ENCODE assay signal across 8 cellular contexts in genomic region chr1:234960722-234961467, GRCh38.
DNase-seq lines count a peak whose midpoint lies in the region; ATAC-seq, FAIRE-seq and TF ChIP-seq lines count a peak whose summit lies in the region.

No MANE protein-coding gene starts in this region.

- TF ChIP-seq EP300 in A549 (IDR thresholded peaks at IDR 0.05): peak; percentile 82 to 85; a peak in 3 of 5 replicates

- H4K8ac ChIP-seq in IMR-90 (ENCODE audit: low read depth in 2 of 2, low read length in 2 of 2): peak overlapping the region; percentile 5 to 39

- peak; percentile 35 to 52; a peak in 4 of 5 replicates for TF ChIP-seq RAD21 in A549 (conservative IDR thresholded peaks at IDR 0.05 in 1 of 2, IDR thresholded peaks at IDR 0.05 in 1 of 2)
- TF ChIP-seq RAD21 in IMR-90 (IDR thresholded peaks at IDR 0.05; ENCODE audit: low read length): no peak

- dilution Hi-C loops in IMR-90 (cut with HindIII; ENCODE audit: low sequenced_read_pairs, unreplicated experiment): no loop called here

- peak overlapping the region; percentile 81 for H3K4ac ChIP-seq in IMR-90 (ENCODE audit: low read depth, low read length)

- H3K4me2 ChIP-seq in A549 (peak overlapping the region; percentile 70), IMR-90 (ENCODE audit: low read depth, low read length) (peak overlapping the region; percentile 12), astrocyte (ENCODE audit: low read length) (peak overlapping the region; percentile 77)

- peak overlapping the region; percentile 93 for H2BK5ac ChIP-seq in IMR-90 (ENCODE audit: low read depth, low read length, poor library complexity, severe bottlenecking)

- no peaks in the 10 kb centered on the region for H3K27me3 ChIP-seq in IMR-90 (ENCODE audit: control insufficient read depth, insufficient read depth, low read length)
- no peaks in the 10 kb centered on the region for H3K27me3 ChIP-seq in astrocyte (ENCODE audit: insufficient read depth, low read length)
- no peaks in the 10 kb centered on the region for H3K27me3 ChIP-seq in effector memory CD4-positive, alpha-beta T cell (replicated peaks; ENCODE audit: control insufficient read depth, insufficient read depth, low read length, poor library complexity, severe bottlenecking)

- H3K27ac Mint-ChIP-seq in astrocyte (ENCODE audit: unreplicated experiment): no peak overlapping the region

- H3K9me1 ChIP-seq in IMR-90 (ENCODE audit: insufficient read depth, low read length): peaks cover 27% of the 10 kb centered on the region

- peak overlapping the region; percentile 50 for H4K91ac ChIP-seq in IMR-90 (ENCODE audit: insufficient read depth, low read depth, low read length)

- peak overlapping the region; percentile 98 for H2AK5ac ChIP-seq in IMR-90 (ENCODE audit: low read depth, low read length)

- CTCF ChIA-PET in A549 (lab: Yijun Ruan, JAX) (interaction anchor here (1.4 to 1.7 kb wide), 2 partner anchors 13 to 123 kb away, joined by 5 to 6 read pairs; no protein-coding TSS in a partner anchor), IMR-90 (lab: Yijun Ruan, JAX) (interaction anchor here (0.6 kb wide), 1 partner anchor 447 kb away, joined by 4 read pairs; no protein-coding TSS in a partner anchor)

- peak overlapping the region; percentile 47; the same call in 1 of the 2 replicates for H3K9ac ChIP-seq in IMR-90 (ENCODE audit: low read depth, low read length)
- peak overlapping the region; percentile 74 for H3K9ac ChIP-seq in astrocyte (ENCODE audit: low read length)

- POLR2A ChIA-PET in A549 (lab: Yijun Ruan, JAX) (interaction anchor here (0.5 to 4.6 kb wide), 4 partner anchors 35 to 349 kb away, joined by 3 to 66 read pairs (median 4); partner anchors contain the start of gene IRF2BP2), IMR-90 (lab: Charles Lee; ENCODE audit: unreplicated experiment) (no interaction called here)

- peak overlapping the region; percentile 77 for H3K14ac ChIP-seq in IMR-90 (replicated peaks; ENCODE audit: low read depth, low read length)

- 3% methylated on average over 12 of the region's 17 CpGs for WGBS in A549 (ENCODE audit: missing lambda C conversion rate)
- WGBS in IMR-90 (ENCODE audit: extremely low coverage in 2 of 2, insufficient read length in 1 of 2), 2 experiments: 86% methylated on average over 4 of the region's 17 CpGs; no CpG with 5 or more reads in 1 of the 2 experiments

- H3K56ac ChIP-seq in IMR-90 (ENCODE audit: extremely low read depth, insufficient read depth, low read length): peak overlapping the region; percentile 35; the same call in 1 of the 2 replicates

- peak overlapping the region; percentile 69 for H2BK20ac ChIP-seq in IMR-90 (ENCODE audit: low read depth, low read length)

- intact Hi-C loops in IMR-90 (cut with micrococcal nuclease): no loop called here
- intact Hi-C loops in mucosa of descending colon (cut with DNase I, micrococcal nuclease): loop anchor here in 1 of 2 donors (5.0 to 10.0 kb wide), 4 partner anchors 121 to 349 kb away; partner anchors contain the start of gene IRF2BP2

- H3K36me3 Mint-ChIP-seq in astrocyte (ENCODE audit: low read depth, unreplicated experiment): no peaks in the 10 kb centered on the region

- peak overlapping the region; percentile 69 for H4K5ac ChIP-seq in IMR-90 (ENCODE audit: low read depth, low read length)

- H3K9me3 ChIP-seq in A549 (no peaks in the 10 kb centered on the region), IMR-90 (ENCODE audit: control insufficient read depth, insufficient read depth, low read length) (no peaks in the 10 kb centered on the region), astrocyte (ENCODE audit: insufficient read depth, low read depth, low read length) (no peaks in the 10 kb centered on the region), mucosa of descending colon (no peaks in the 10 kb centered on the region)
- no peaks in the 10 kb centered on the region for H3K9me3 ChIP-seq in effector memory CD4-positive, alpha-beta T cell (ENCODE audit: control insufficient read depth, low read length)

- H3K9me3 Mint-ChIP-seq in astrocyte (ENCODE audit: unreplicated experiment): no peaks in the 10 kb centered on the region

- no peak overlapping the region; the same call in 2 of the 3 replicates for H3K4me3 ChIP-seq in A549
- H3K4me3 ChIP-seq in IMR-90 (ENCODE audit: insufficient read depth, low read depth, low read length): no peak overlapping the region
- no peak overlapping the region for H3K4me3 ChIP-seq in astrocyte (ENCODE audit: insufficient read depth, low read depth, low read length)
- no peak overlapping the region for H3K4me3 ChIP-seq in mucosa of descending colon
- H3K4me3 ChIP-seq in effector memory CD4-positive, alpha-beta T cell (ENCODE audit: insufficient read depth, low read depth, low read length, poor library complexity, severe bottlenecking): no peak overlapping the region

- H3K79me2 ChIP-seq in astrocyte (ENCODE audit: insufficient read depth, low read length): no peaks in the 10 kb centered on the region

- peak overlapping the region; percentile 81 for H2AFZ ChIP-seq in IMR-90 (replicated peaks; ENCODE audit: low read length, poor library complexity)
- H2AFZ ChIP-seq in astrocyte (ENCODE audit: low read depth, low read length): no peak overlapping the region

- no peak for FAIRE-seq in A549 (lab: Jason Lieb, UNC)
- FAIRE-seq in astrocyte (lab: Jason Lieb, UNC): no peak

- H3K27ac ChIP-seq in A549 (peak overlapping the region; percentile 93 to 96), IMR-90 (ENCODE audit: insufficient read depth, low read length) (peak overlapping the region; percentile 94), astrocyte (ENCODE audit: low read depth, low read length) (peak overlapping the region; percentile 88)
- H3K27ac ChIP-seq in effector memory CD4-positive, alpha-beta T cell (ENCODE audit: insufficient read depth, low read length, poor library complexity, severe bottlenecking): no peak overlapping the region

- H4K20me1 ChIP-seq in IMR-90 (ENCODE audit: insufficient read depth, low read length) (peaks cover 4% of the 10 kb centered on the region; the same call in 1 of the 2 replicates), astrocyte (ENCODE audit: insufficient read depth, low read length) (no peaks in the 10 kb centered on the region)

- H3K27me3 Mint-ChIP-seq in astrocyte (ENCODE audit: low read depth, unreplicated experiment): no peaks in the 10 kb centered on the region

- H3K23ac ChIP-seq in IMR-90 (ENCODE audit: low read depth, low read length): peak overlapping the region; percentile 30

- peaks cover 75% of the 10 kb centered on the region for H3K4me1 Mint-ChIP-seq in astrocyte (ENCODE audit: low read depth, unreplicated experiment)

- peak overlapping the region; percentile 57 for H2AK9ac ChIP-seq in IMR-90 (replicated peaks; ENCODE audit: low read depth, low read length, poor library complexity)

- H3K4me1 ChIP-seq in A549: peaks cover 97% of the 10 kb centered on the region
- H3K4me1 ChIP-seq in IMR-90 (ENCODE audit: control insufficient read depth, insufficient read depth, low read length): peaks cover 32% of the 10 kb centered on the region
- peaks cover 64% of the 10 kb centered on the region for H3K4me1 ChIP-seq in astrocyte (ENCODE audit: insufficient read depth, low read length)
- peaks cover 92% of the 10 kb centered on the region for H3K4me1 ChIP-seq in mucosa of descending colon (ENCODE audit: low read depth)
- H3K4me1 ChIP-seq in effector memory CD4-positive, alpha-beta T cell (ENCODE audit: control insufficient read depth, insufficient read depth, low read length, poor library complexity, severe bottlenecking): peaks cover 57% of the 10 kb centered on the region

- no peak for TF ChIP-seq CTCF in A549 (IDR thresholded peaks at IDR 0.05)
- TF ChIP-seq CTCF in IMR-90 (conservative IDR thresholded peaks at IDR 0.05; ENCODE audit: low read depth, low read length): no peak
- no peak for TF ChIP-seq CTCF in astrocyte (IDR thresholded peaks at IDR 0.05; ENCODE audit: insufficient read depth, low read depth, low read length)
- TF ChIP-seq CTCF in mucosa of descending colon (IDR thresholded peaks at IDR 0.05): no peak

- peak; percentile 16 to 66; a peak in 3 of 6 replicates for ATAC-seq in A549
- ATAC-seq in IMR-90 (ENCODE audit: low read depth): no peak
- ATAC-seq in mucosa of descending colon: peak; percentile 58
- ATAC-seq in HG03354 (IDR thresholded peaks at IDR 0.05; ENCODE audit: poor library complexity, severe bottlenecking, unreplicated experiment): no peak
- ATAC-seq in GM21515 (IDR thresholded peaks at IDR 0.05; ENCODE audit: unreplicated experiment): no peak

- H3K4me3 Mint-ChIP-seq in astrocyte (ENCODE audit: unreplicated experiment): no peak overlapping the region

- H3K18ac ChIP-seq in IMR-90 (ENCODE audit: low read depth, low read length): peak overlapping the region; percentile 93

- no peak for TF ChIP-seq POLR2A in A549 (IDR thresholded peaks at IDR 0.05; ENCODE audit: low read length)
- no peak for TF ChIP-seq POLR2A in IMR-90 (IDR thresholded peaks at IDR 0.05; ENCODE audit: low read depth, low read length)

- DNase-seq in A549 (ENCODE audit: low read depth in 1 of 2, low spot score in 1 of 2): peak; percentile 69 to 97
- peak; percentile 67 for DNase-seq in IMR-90
- peak; percentile 49 for DNase-seq in astrocyte (ENCODE audit: low read depth)
- DNase-seq in mucosa of descending colon: peak; percentile 81 to 85 (median 82)
- DNase-seq in AG08395 (ENCODE audit: low spot score): no peak
- no peak for DNase-seq in effector memory CD4-positive, alpha-beta T cell

- H3K36me3 ChIP-seq in IMR-90 (ENCODE audit: control insufficient read depth, insufficient read depth, low read length) (no peaks in the 10 kb centered on the region), astrocyte (ENCODE audit: insufficient read depth, low read length) (no peaks in the 10 kb centered on the region), mucosa of descending colon (ENCODE audit: low read depth) (no peaks in the 10 kb centered on the region)
- H3K36me3 ChIP-seq in effector memory CD4-positive, alpha-beta T cell (ENCODE audit: control insufficient read depth, insufficient read depth, low read length): no peaks in the 10 kb centered on the region

- H2BK120ac ChIP-seq in IMR-90 (ENCODE audit: low read depth, low read length): peak overlapping the region; percentile 81

- H2BK15ac ChIP-seq in IMR-90 (ENCODE audit: low read depth, low read length): peak overlapping the region; percentile 18; the same call in 2 of the 3 replicates

- H3K79me1 ChIP-seq in IMR-90 (ENCODE audit: low read depth in 1 of 2, low read length in 2 of 2): peaks cover 0 to 6% of the 10 kb centered on the region in 2 experiments; a peak in 1 of 4 replicates

- in situ Hi-C loops in IMR-90 (cut with MboI; ENCODE audit: low sequenced_read_pairs): no loop called here

- BruUV-seq in IMR-90 (replicated peaks; lab: Mats Ljungman, UMichigan): no TSS peak

TF ChIP-seq in A549, 52 proteins besides CTCF, POLR2A, EP300 and RAD21 (continues in another document):
- TF ChIP-seq CEBPB (IDR thresholded peaks at IDR 0.05): peak in 1 of 2 experiments; percentile 89; a peak in 2 of 4 replicates
- TF ChIP-seq HOXA7 (CRISPR knock-in tag; IDR thresholded peaks at IDR 0.05): no peak; the same call in 1 of the 2 replicates

TF ChIP-seq in IMR-90, 13 proteins besides CTCF, POLR2A, EP300 and RAD21 (continues in another document):
- TF ChIP-seq MAZ (IDR thresholded peaks at IDR 0.05; ENCODE audit: borderline replicate concordance, low read depth, low read length): no peak
- TF ChIP-seq CEBPB (IDR thresholded peaks at IDR 0.05; ENCODE audit: low read depth, low read length): no peak
- TF ChIP-seq FOS (IDR thresholded peaks at IDR 0.05; ENCODE audit: low read depth, low read length): no peak
- TF ChIP-seq CHD1 (IDR thresholded peaks at IDR 0.05; ENCODE audit: low read depth, low read length): no peak

Comparison
In these comparisons a context has a peak if more than half of its experiments do, and no peak if none do; other contexts are left out.
1. ATAC-seq: peak in A549 (2 of 2) and mucosa of descending colon (single experiment); none in IMR-90 (single experiment), HG03354 (single experiment) and GM21515 (single experiment).
2. DNase-seq: peak in A549 (2 of 2), IMR-90 (single experiment), astrocyte (single experiment) and mucosa of descending colon (3 of 3); none in AG08395 (single experiment) and effector memory CD4-positive, alpha-beta T cell (0 of 3).
3. H3K4me2 ChIP-seq: peak in every context shown above with its lines; median percentile 77 in astrocyte; 70 in A549; 12 in IMR-90.